In genomic region chr15:85026304-85027032, GRCh38 we compare ENCODE assay signal across 1 cellular context.
TF ChIP-seq lines count a peak whose summit lies in the region.

No MANE protein-coding gene starts in this region.

TF ChIP-seq in HepG2, 621 proteins besides CTCF, POLR2A, EP300 and RAD21 (continued from another document):
- TF ChIP-seq HNF1B (CRISPR knock-in tag; IDR thresholded peaks at IDR 0.05): peak; percentile 37; the same call in 1 of the 2 replicates
